Comparison of ENCODE assay signal across 23 cellular contexts in the genomic region with DNA sequence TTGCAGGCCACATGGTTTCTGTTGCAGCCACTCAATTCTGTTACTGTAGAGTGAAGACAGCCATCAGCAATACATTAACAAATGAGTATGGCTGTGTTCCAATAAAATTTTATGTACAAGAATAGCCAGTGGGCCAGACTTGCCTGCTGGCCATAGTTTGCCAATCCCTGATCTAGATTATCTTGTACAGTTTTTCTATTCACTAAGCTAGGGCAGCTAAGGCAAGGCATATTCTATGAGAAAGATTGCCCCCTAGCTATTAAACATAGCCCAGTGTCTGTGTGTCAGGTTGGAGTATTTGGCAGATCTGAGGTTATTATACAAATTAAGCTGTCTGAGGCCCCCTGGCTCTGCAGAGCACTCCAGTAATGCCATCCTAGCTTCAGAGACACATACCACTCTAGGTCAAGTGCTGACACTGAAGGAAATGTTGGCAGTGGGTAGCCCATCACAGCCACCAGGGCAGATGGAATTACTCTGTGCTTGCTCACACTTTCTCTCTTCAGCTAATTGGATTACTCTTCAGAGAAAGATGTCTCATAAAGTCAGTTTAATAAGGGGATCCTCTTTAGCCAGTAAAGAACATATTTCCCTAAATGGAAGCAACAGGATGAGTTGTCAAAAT. TPM values are rescaled to one million over a fixed set of nuclear protein-coding genes. Genes with fewer than 3 reads are reported as not detected.
DNase-seq lines count a peak whose midpoint lies in the region; ATAC-seq and TF ChIP-seq lines count a peak whose summit lies in the region.
"Had no signal": no experiment of that assay in that cellular context is flagged by ENCODE, and none has a peak within 500 bp of the region (broad histone marks: within the 10 kb centered on the region; RNA-seq: fewer than 3 reads in every experiment).

No MANE protein-coding gene starts in this region.

- H3K27ac ChIP-seq in A673 (ENCODE audit: low read depth, low read length, poor library complexity, severe bottlenecking), result no peak overlapping the region
- no peak overlapping the region for H3K27ac ChIP-seq in OCI-LY3 (ENCODE audit: low read length)
- H3K27ac ChIP-seq in left ventricle myocardium inferior (replicated peaks), result peak overlapping the region; percentile 38
- no peak overlapping the region for H3K27ac ChIP-seq in endodermal cell (ENCODE audit: low read depth, low read length)
- H3K27ac ChIP-seq: lower lobe of right lung had no signal

- BruUV-seq in A673 (replicated peaks; lab: Mats Ljungman, UMichigan), result no TSS peak

- no peaks in the 10 kb centered on the region for H3K79me2 ChIP-seq in OCI-LY3 (ENCODE audit: low read length)

- no peaks in the 10 kb centered on the region for H3K36me3 Mint-ChIP-seq in endodermal cell (ENCODE audit: low read depth)

- H3K9ac ChIP-seq in OCI-LY3 (ENCODE audit: low read length) (no peak overlapping the region), endodermal cell (ENCODE audit: extremely low read depth, low read length, poor library complexity, severe bottlenecking) (no peak overlapping the region)

- ATAC-seq in GM21786 (IDR thresholded peaks at IDR 0.05; ENCODE audit: unreplicated experiment) (peak; percentile 64), HG02938 (IDR thresholded peaks at IDR 0.05; ENCODE audit: unreplicated experiment) (no peak)
- ATAC-seq: lower lobe of right lung had no signal

- H3K9me3 ChIP-seq in A673 (ENCODE audit: low read depth, low read length, poor library complexity, severe bottlenecking) (no peaks in the 10 kb centered on the region), OCI-LY3 (ENCODE audit: insufficient read depth, low read length) (no peaks in the 10 kb centered on the region), left ventricle myocardium inferior (replicated peaks) (no peaks in the 10 kb centered on the region), endodermal cell (ENCODE audit: control insufficient read depth, low read length) (no peaks in the 10 kb centered on the region)
- H3K9me3 ChIP-seq: lower lobe of right lung had no signal

- H3K4me2 ChIP-seq in OCI-LY3 (ENCODE audit: low read length), result no peak overlapping the region

- H3K27me3 Mint-ChIP-seq in endodermal cell (ENCODE audit: insufficient read depth), result no peaks in the 10 kb centered on the region

- H3K4me1 Mint-ChIP-seq in endodermal cell, result peaks cover 3% of the 10 kb centered on the region
- H3K4me1 Mint-ChIP-seq: activated B cell treated with CpG ODN at 0.5 μM for 24 hours had no signal

- peaks cover 61% of the 10 kb centered on the region for H3K27me3 ChIP-seq in A673 (replicated peaks; ENCODE audit: insufficient read depth, low read depth, low read length, poor library complexity)
- no peaks in the 10 kb centered on the region for H3K27me3 ChIP-seq in OCI-LY3 (ENCODE audit: low read depth, low read length)
- H3K27me3 ChIP-seq in left ventricle myocardium inferior (ENCODE audit: low read depth), result no peaks in the 10 kb centered on the region
- no peaks in the 10 kb centered on the region for H3K27me3 ChIP-seq in endodermal cell (ENCODE audit: control insufficient read depth, insufficient read depth, low read length, poor library complexity, severe bottlenecking)

- no peak overlapping the region for H3K4me3 Mint-ChIP-seq in endodermal cell
- H3K4me3 Mint-ChIP-seq: activated B cell treated with CpG ODN at 0.5 μM for 24 hours; CD4-positive, alpha-beta T cell; nephron had no signal

- intact Hi-C loops in A673 (cut with micrococcal nuclease; ENCODE audit: unreplicated experiment) (no loop called here), left ventricle myocardium inferior (cut with micrococcal nuclease) (no loop called here)

- TF ChIP-seq CTCF in A673 (conservative IDR thresholded peaks at IDR 0.05; ENCODE audit: low read depth, low read length) (peak; percentile 27; the same call in 1 of the 2 replicates), OCI-LY3 (IDR thresholded peaks at IDR 0.05; ENCODE audit: low read depth, low read length) (peak; percentile 32; the same call in 1 of the 2 replicates), left ventricle myocardium inferior (IDR thresholded peaks at IDR 0.05; ENCODE audit: borderline replicate concordance) (peak; percentile 25), endodermal cell (conservative IDR thresholded peaks at IDR 0.05) (no peak)

- CTCF ChIA-PET in A673 (lab: Charles Lee), result interaction anchor here (0.7 kb wide), 1 partner anchor 33 kb away, joined by 4 read pairs; no protein-coding TSS in a partner anchor

- no peaks in the 10 kb centered on the region for H3K9me3 Mint-ChIP-seq in endodermal cell
- H3K9me3 Mint-ChIP-seq: activated B cell treated with CpG ODN at 0.5 μM for 24 hours; CD4-positive, alpha-beta T cell; nephron had no signal

- DNase-seq in A673 (ENCODE audit: low spot score) (peak; percentile 56), left ventricle myocardium inferior (peak; percentile 16), C1 segment of cervical spinal cord (lab: John Stamatoyannopoulos, UW) (no peak), endodermal cell (no peak)
- DNase-seq in effector CD4-positive, alpha-beta T cell, result no peak
- DNase-seq: ACHN; activated B cell treated with CpG ODN at 0.5 μM for 24 hours; activated gamma-delta T cell treated with Interleukin-2 at 50 U/mL for 16 hours; anterior cingulate cortex; CD4-positive, alpha-beta T cell; EL; foreskin melanocyte; GOT3; lower lobe of right lung; NCI-H1417 treated with DMSO at 0.1 percent for 48 hours; NCI-H510A had no signal

- no peak overlapping the region for H2AFZ ChIP-seq in OCI-LY3 (ENCODE audit: low read depth, low read length)

- no peaks in the 10 kb centered on the region for H4K20me1 ChIP-seq in OCI-LY3 (ENCODE audit: insufficient read depth, low read length)

- POLR2A ChIA-PET in A673 (lab: Charles Lee; ENCODE audit: low non-redundant PET), result no interaction called here

- H3K36me3 ChIP-seq in A673 (ENCODE audit: insufficient read depth, low read length, poor library complexity, severe bottlenecking) (no peaks in the 10 kb centered on the region), OCI-LY3 (replicated peaks; ENCODE audit: low read depth, low read length) (no peaks in the 10 kb centered on the region), left ventricle myocardium inferior (no peaks in the 10 kb centered on the region), endodermal cell (ENCODE audit: control insufficient read depth, insufficient read depth, low read length) (no peaks in the 10 kb centered on the region)
- H3K36me3 ChIP-seq: lower lobe of right lung had no signal

- no peaks in the 10 kb centered on the region for H3K4me1 ChIP-seq in A673 (ENCODE audit: insufficient read depth, low read length, poor library complexity, severe bottlenecking)
- H3K4me1 ChIP-seq in OCI-LY3 (ENCODE audit: low read length), result no peaks in the 10 kb centered on the region
- peaks cover 13% of the 10 kb centered on the region for H3K4me1 ChIP-seq in left ventricle myocardium inferior
- peaks cover 4% of the 10 kb centered on the region for H3K4me1 ChIP-seq in endodermal cell (ENCODE audit: control insufficient read depth, insufficient read depth, low read length)
- H3K4me1 ChIP-seq: lower lobe of right lung had no signal

- H3K4me3 ChIP-seq in A673 (ENCODE audit: low read depth, low read length, poor library complexity, severe bottlenecking) (no peak overlapping the region), OCI-LY3 (ENCODE audit: low read length) (no peak overlapping the region), left ventricle myocardium inferior (no peak overlapping the region), endodermal cell (ENCODE audit: low read length) (no peak overlapping the region)
- H3K4me3 ChIP-seq: lower lobe of right lung had no signal

- no peak overlapping the region for H3K27ac Mint-ChIP-seq in endodermal cell
- H3K27ac Mint-ChIP-seq: activated B cell treated with CpG ODN at 0.5 μM for 24 hours; CD4-positive, alpha-beta T cell; nephron had no signal

RNA-seq across cellular contexts. Expression of a gene that starts 40.7 kb away (rescaled TPM):
- total RNA-seq in A673 (2021), result not detected in 2 replicates
- 3.7 TPM for total RNA-seq in left ventricle myocardium inferior
- total RNA-seq in endodermal cell, result under 1 TPM; 0.11 to 0.42 TPM
- polyA plus RNA-seq in endodermal cell (2013, experiment 1 of 2), result 6.7 TPM
- 4.8 TPM for polyA plus RNA-seq in endodermal cell (2013, experiment 2 of 2)
- total RNA-seq: CD4-positive, alpha-beta T cell; chondrocyte had no signal

RNA-seq across cellular contexts. Expression of a gene that starts 42.3 kb away (rescaled TPM):
- total RNA-seq in A673 (2021), result not detected in 2 replicates
- 1.2 TPM for total RNA-seq in left ventricle myocardium inferior
- total RNA-seq in endodermal cell, result not detected
- polyA plus RNA-seq in endodermal cell (2013, experiment 1 of 2), result 0.11 TPM
- 0.12 TPM for polyA plus RNA-seq in endodermal cell (2013, experiment 2 of 2)
- total RNA-seq: activated B cell treated with CpG ODN at 0.5 μM for 24 hours; CD4-positive, alpha-beta T cell; chondrocyte; lower lobe of right lung; pulmonary artery endothelial cell; T-helper 1 cell treated with Interleukin-12 subunit alpha and Interleukin-12 subunit beta and Interleukin-4 antibody, amounts not matched to agents 30 ng/mL and 1 ng/mL, for 36 hours had no signal

RNA-seq across cellular contexts. Expression of a gene that starts 51.5 kb away (rescaled TPM):
- 2.4 and 4.6 TPM in 2 replicates for total RNA-seq in A673 (2021)
- total RNA-seq in left ventricle myocardium inferior, result 4.2 TPM
- 1 to 10 TPM; 4.4 to 5.5 TPM for total RNA-seq in endodermal cell
- polyA plus RNA-seq in endodermal cell (2013, experiment 1 of 2), result 12.6 TPM
- polyA plus RNA-seq in endodermal cell (2013, experiment 2 of 2), result 9.1 TPM

Comparison
In these comparisons a context has a peak if more than half of its experiments do, and no peak if none do; other contexts are left out.
1. DNase-seq: peak in A673 (single experiment) and left ventricle myocardium inferior (single experiment); none in effector CD4-positive, alpha-beta T cell (single experiment), C1 segment of cervical spinal cord (0 of 14) and endodermal cell (single experiment).